ENCODE assay signal across 1 cellular context in genomic region chr17:76264755-76265623, GRCh38.
A peak's percentile ranks its signal among the peaks of the same experiment; 100 is the strongest.
TF ChIP-seq lines count a peak whose summit lies in the region.

Gene UBALD2, plus strand, starts transcription at chr17:76265348. Its CDS starts 158 bp downstream, at chr17:76265506.

TF ChIP-seq in HEK293, 187 proteins besides CTCF, POLR2A, EP300 and RAD21 (continued from another document and continues in another):
- TF ChIP-seq ZNF518A (tag by site-specific recombination; conservative IDR thresholded peaks at IDR 0.05; ENCODE audit: low read depth) (no peak), ZNF26 (tag by site-specific recombination; IDR thresholded peaks at IDR 0.05) (no peak), GLIS1 (tag by site-specific recombination; IDR thresholded peaks at IDR 0.05) (peak; percentile 79), OSR2 (tag by site-specific recombination; IDR thresholded peaks at IDR 0.05) (no peak), PBX3 (CRISPR knock-in tag; IDR thresholded peaks at IDR 0.05) (no peak), ZNF529 (tag by site-specific recombination; IDR thresholded peaks at IDR 0.05; ENCODE audit: insufficient replicate concordance) (no peak), ZNF140 (tag by site-specific recombination; IDR thresholded peaks at IDR 0.05) (no peak), REST (tag by site-specific recombination; IDR thresholded peaks at IDR 0.05) (no peak), KLF1 (tag by site-specific recombination; IDR thresholded peaks at IDR 0.05) (no peak), ZBTB20 (tag by site-specific recombination; IDR thresholded peaks at IDR 0.05) (peak; percentile 75; the same call in 1 of the 2 replicates), ZNF580 (tag by site-specific recombination; IDR thresholded peaks at IDR 0.05) (no peak), GLI2 (tag by site-specific recombination; IDR thresholded peaks at IDR 0.05; ENCODE audit: borderline replicate concordance, low read depth) (no peak), ZNF777 (tag by site-specific recombination; IDR thresholded peaks at IDR 0.05; ENCODE audit: borderline replicate concordance) (no peak), ZNF624 (tag by site-specific recombination; IDR thresholded peaks at IDR 0.05) (no peak), ZBTB48 (tag by site-specific recombination; IDR thresholded peaks at IDR 0.05) (no peak), ZNF501 (tag by site-specific recombination; IDR thresholded peaks at IDR 0.05) (no peak), ZNF600 (tag by site-specific recombination; IDR thresholded peaks at IDR 0.05) (0 out of 2 replicates have a peak, but pooled peaks have one; percentile 42), ZNF621 (tag by site-specific recombination; IDR thresholded peaks at IDR 0.05) (no peak), ZNF138 (tag by site-specific recombination; IDR thresholded peaks at IDR 0.05; ENCODE audit: borderline replicate concordance) (no peak), ZNF585B (tag by site-specific recombination; IDR thresholded peaks at IDR 0.05) (no peak), ZNF350 (tag by site-specific recombination; IDR thresholded peaks at IDR 0.05) (no peak), ZSCAN4 (tag by site-specific recombination; IDR thresholded peaks at IDR 0.05) (no peak), ZNF785 (tag by site-specific recombination; IDR thresholded peaks at IDR 0.05) (no peak), BCL11B (tag by site-specific recombination; IDR thresholded peaks at IDR 0.05; ENCODE audit: low read depth) (no peak), ZEB2 (tag by site-specific recombination; IDR thresholded peaks at IDR 0.05) (peak; percentile 49), REPIN1 (tag by site-specific recombination; IDR thresholded peaks at IDR 0.05; ENCODE audit: low read depth) (no peak), IKZF3 (tag by site-specific recombination; IDR thresholded peaks at IDR 0.05) (no peak), ZNF843 (tag by site-specific recombination; IDR thresholded peaks at IDR 0.05) (no peak), ZNF114 (tag by site-specific recombination; IDR thresholded peaks at IDR 0.05) (no peak), ZNF398 (tag by site-specific recombination; IDR thresholded peaks at IDR 0.05) (no peak), ZBTB21 (tag by site-specific recombination; IDR thresholded peaks at IDR 0.05) (0 out of 2 replicates have a peak, but pooled peaks have one; percentile 22), WT1 (tag by site-specific recombination; IDR thresholded peaks at IDR 0.05) (no peak), KLF7 (tag by site-specific recombination; IDR thresholded peaks at IDR 0.05; ENCODE audit: borderline replicate concordance) (no peak), PRDM4 (tag by site-specific recombination; IDR thresholded peaks at IDR 0.05) (peak; percentile 66; the same call in 1 of the 2 replicates), ZNF416 (tag by site-specific recombination; IDR thresholded peaks at IDR 0.05) (no peak), SCRT2 (tag by site-specific recombination; IDR thresholded peaks at IDR 0.05) (no peak), ZNF132 (tag by site-specific recombination; IDR thresholded peaks at IDR 0.05; ENCODE audit: borderline replicate concordance) (no peak), ZSCAN5A (tag by site-specific recombination; IDR thresholded peaks at IDR 0.05) (no peak), KLF17 (tag by site-specific recombination; IDR thresholded peaks at IDR 0.05) (no peak), ZNF221 (tag by site-specific recombination; IDR thresholded peaks at IDR 0.05; ENCODE audit: borderline replicate concordance) (no peak), ZNF837 (tag by site-specific recombination; IDR thresholded peaks at IDR 0.05) (no peak), YY2 (tag by site-specific recombination; IDR thresholded peaks at IDR 0.05) (no peak), ZNF510 (tag by site-specific recombination; IDR thresholded peaks at IDR 0.05; ENCODE audit: insufficient replicate concordance) (no peak), ZNF274 (IDR thresholded peaks at IDR 0.05; ENCODE audit: low read length) (no peak), ZNF274 (tag by site-specific recombination; IDR thresholded peaks at IDR 0.05; ENCODE audit: borderline replicate concordance) (no peak)
